Comparison of ENCODE assay signal across 1 cellular context in genomic region chr9:70405808-70406445, GRCh38.
TF ChIP-seq lines count a peak whose summit lies in the region.

No MANE protein-coding gene starts in this region.

TF ChIP-seq in HepG2, 621 proteins besides CTCF, POLR2A, EP300 and RAD21 (continued from another document):
- TF ChIP-seq AKNA (CRISPR knock-in tag; IDR thresholded peaks at IDR 0.05; ENCODE audit: borderline replicate concordance) (no peak), ZNF781 (CRISPR knock-in tag; IDR thresholded peaks at IDR 0.05; ENCODE audit: borderline replicate concordance, not compliant biosample characterization) (no peak), KDM5A (IDR thresholded peaks at IDR 0.05; ENCODE audit: borderline replicate concordance, low read length) (no peak), DPF2 (CRISPR knock-in tag; IDR thresholded peaks at IDR 0.05; ENCODE audit: borderline replicate concordance, low read depth) (no peak)
